1 cellular context compared by ENCODE assay signal in the genomic region with DNA sequence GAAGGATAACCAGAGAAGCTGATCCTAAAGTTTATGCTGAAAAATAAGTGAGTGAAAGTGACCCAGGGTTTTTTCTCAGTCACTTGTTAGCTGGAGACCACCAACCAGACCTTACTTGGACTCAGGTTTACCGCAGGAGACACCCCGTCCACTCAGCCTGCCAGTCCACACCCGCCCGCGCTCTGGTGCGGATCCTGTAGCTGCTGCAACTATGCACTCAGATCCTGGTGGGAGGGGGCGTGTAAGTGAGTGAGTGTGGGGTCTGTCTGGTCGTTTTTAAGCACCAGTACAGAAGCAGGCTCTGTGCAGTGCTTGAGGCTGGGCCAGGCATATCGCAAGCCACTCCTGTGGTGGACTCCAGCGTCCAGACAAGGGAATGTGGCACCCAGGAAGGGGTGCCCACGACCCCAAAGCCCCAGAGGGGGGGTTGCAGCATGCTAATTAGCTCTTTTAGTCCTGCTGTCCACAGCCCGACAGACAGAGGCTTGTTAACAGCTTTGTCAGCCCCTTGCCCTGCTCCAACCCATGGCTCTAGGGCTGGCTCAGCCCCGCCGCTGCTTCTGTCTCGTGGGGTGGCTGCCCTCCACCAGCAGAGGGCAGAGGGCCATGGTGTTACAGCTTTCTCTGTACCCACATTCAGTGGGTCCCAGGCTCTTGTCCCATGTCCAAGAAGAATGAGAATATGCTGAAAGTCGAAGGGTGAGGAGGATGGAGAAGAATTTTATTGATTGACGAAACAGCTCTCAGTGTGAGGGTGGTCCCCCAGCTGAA.
TF ChIP-seq lines count a peak whose summit lies in the region.

No MANE protein-coding gene starts in this region.

TF ChIP-seq in A549, 52 proteins besides CTCF, POLR2A, EP300 and RAD21 (continued from another document):
- no peak for TF ChIP-seq MAZ (IDR thresholded peaks at IDR 0.05; ENCODE audit: borderline replicate concordance, low read depth, low read length)
- no peak for TF ChIP-seq FOXS1 (CRISPR knock-in tag; IDR thresholded peaks at IDR 0.05)
- TF ChIP-seq CHD2 (IDR thresholded peaks at IDR 0.05; ENCODE audit: low read length, partially characterized antibody), result no peak
- TF ChIP-seq, protein P1, sequence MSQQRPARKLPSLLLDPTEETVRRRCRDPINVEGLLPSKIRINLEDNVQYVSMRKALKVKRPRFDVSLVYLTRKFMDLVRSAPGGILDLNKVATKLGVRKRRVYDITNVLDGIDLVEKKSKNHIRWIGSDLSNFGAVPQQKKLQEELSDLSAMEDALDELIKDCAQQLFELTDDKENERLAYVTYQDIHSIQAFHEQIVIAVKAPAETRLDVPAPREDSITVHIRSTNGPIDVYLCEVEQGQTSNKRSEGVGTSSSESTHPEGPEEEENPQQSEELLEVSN (IDR thresholded peaks at IDR 0.05; ENCODE audit: borderline replicate concordance, low read depth), result no peak
